Comparison of ENCODE assay signal across 15 cellular contexts in genomic region chr11:27679136-27680015, GRCh38. TPM values are rescaled to one million over a fixed set of nuclear protein-coding genes. Genes with fewer than 3 reads are reported as not detected.
"Had no signal": no experiment of that assay in that cellular context is flagged by ENCODE, and none has a peak within 500 bp of the region (broad histone marks: within the 10 kb centered on the region; RNA-seq: fewer than 3 reads in every experiment).

No MANE protein-coding gene starts in this region.

- H3K4me1 ChIP-seq: esophagus muscularis mucosa, right lobe of liver, tibial nerve had no signal

- H3K4me3 ChIP-seq: esophagus muscularis mucosa, right lobe of liver, tibial nerve had no signal

- H3K9me3 Mint-ChIP-seq: activated naive CD4-positive, alpha-beta T cell treated with anti-CD3 and anti-CD28 coated beads, Interleukin-2, amount 50 U/mL, for 72 hours; stimulated activated effector memory CD8-positive, alpha-beta T cell treated with anti-CD3 and anti-CD28 coated beads, Interleukin-12 subunit alpha, Interleukin-12 subunit beta, amount 100 ng/mL, for 72 hours had no signal

- H3K4me3 Mint-ChIP-seq: activated B cell treated with CpG ODN at 0.5 μM for 24 hours; natural killer cell; stimulated activated effector memory CD8-positive, alpha-beta T cell treated with anti-CD3 and anti-CD28 coated beads, Interleukin-12 subunit alpha, Interleukin-12 subunit beta, amount 100 ng/mL, for 72 hours; T-helper 17 cell had no signal

- H3K36me3 ChIP-seq: esophagus muscularis mucosa, right lobe of liver had no signal

- H3K27ac Mint-ChIP-seq: activated B cell treated with CpG ODN at 0.5 μM for 24 hours; activated naive CD4-positive, alpha-beta T cell treated with anti-CD3 and anti-CD28 coated beads, Interleukin-2, amount 50 U/mL, for 72 hours; natural killer cell; stimulated activated effector memory CD8-positive, alpha-beta T cell treated with anti-CD3 and anti-CD28 coated beads, Interleukin-12 subunit alpha, Interleukin-12 subunit beta, amount 100 ng/mL, for 72 hours; T-helper 17 cell had no signal

- H3K9me3 ChIP-seq: esophagus muscularis mucosa, right lobe of liver had no signal

- H3K4me1 Mint-ChIP-seq: activated B cell treated with CpG ODN at 0.5 μM for 24 hours; natural killer cell; stimulated activated effector memory CD8-positive, alpha-beta T cell treated with anti-CD3 and anti-CD28 coated beads, Interleukin-12 subunit alpha, Interleukin-12 subunit beta, amount 100 ng/mL, for 72 hours; T-helper 17 cell had no signal

- DNase-seq: activated B cell treated with CpG ODN at 0.5 μM for 24 hours; activated CD4-positive, alpha-beta T cell treated with anti-CD3 and anti-CD28 coated beads, Interleukin-2, amount 50 U/mL, for 1 hour; activated T-cell treated with anti-CD3 and anti-CD28 coated beads, Interleukin-2, amount 50 U/mL, for 1 hour; amygdala; brain microvascular endothelial cell; dermis blood vessel endothelial cell; foreskin keratinocyte; mammary epithelial cell; natural killer cell; right lobe of liver; T-helper 17 cell had no signal

- H3K27me3 Mint-ChIP-seq: activated B cell treated with CpG ODN at 0.5 μM for 24 hours, T-helper 17 cell had no signal

- ATAC-seq: activated naive CD4-positive, alpha-beta T cell treated with anti-CD3 and anti-CD28 coated beads, Interleukin-2, amount 50 U/mL, for 72 hours; foreskin keratinocyte; natural killer cell; right lobe of liver; stimulated activated effector memory CD8-positive, alpha-beta T cell treated with anti-CD3 and anti-CD28 coated beads, Interleukin-12 subunit alpha, Interleukin-12 subunit beta, amount 100 ng/mL, for 72 hours; T-helper 17 cell had no signal

- H3K27me3 ChIP-seq: brain microvascular endothelial cell, esophagus muscularis mucosa, foreskin keratinocyte, right lobe of liver, tibial nerve had no signal

- H3K27ac ChIP-seq: brain microvascular endothelial cell, esophagus muscularis mucosa, foreskin keratinocyte, right lobe of liver, tibial nerve had no signal

- H3K36me3 Mint-ChIP-seq: natural killer cell; stimulated activated effector memory CD8-positive, alpha-beta T cell treated with anti-CD3 and anti-CD28 coated beads, Interleukin-12 subunit alpha, Interleukin-12 subunit beta, amount 100 ng/mL, for 72 hours had no signal

RNA-seq across cellular contexts. Expression of gene BDNF, which starts 20.9 kb away (rescaled TPM):
- total RNA-seq: activated B cell treated with CpG ODN at 0.5 μM for 24 hours; activated naive CD4-positive, alpha-beta T cell treated with anti-CD3 and anti-CD28 coated beads, Interleukin-2, amount 50 U/mL, for 72 hours; natural killer cell; T-helper 17 cell had no signal
